Comparison of ENCODE assay signal across 12 cellular contexts in the genomic region with DNA sequence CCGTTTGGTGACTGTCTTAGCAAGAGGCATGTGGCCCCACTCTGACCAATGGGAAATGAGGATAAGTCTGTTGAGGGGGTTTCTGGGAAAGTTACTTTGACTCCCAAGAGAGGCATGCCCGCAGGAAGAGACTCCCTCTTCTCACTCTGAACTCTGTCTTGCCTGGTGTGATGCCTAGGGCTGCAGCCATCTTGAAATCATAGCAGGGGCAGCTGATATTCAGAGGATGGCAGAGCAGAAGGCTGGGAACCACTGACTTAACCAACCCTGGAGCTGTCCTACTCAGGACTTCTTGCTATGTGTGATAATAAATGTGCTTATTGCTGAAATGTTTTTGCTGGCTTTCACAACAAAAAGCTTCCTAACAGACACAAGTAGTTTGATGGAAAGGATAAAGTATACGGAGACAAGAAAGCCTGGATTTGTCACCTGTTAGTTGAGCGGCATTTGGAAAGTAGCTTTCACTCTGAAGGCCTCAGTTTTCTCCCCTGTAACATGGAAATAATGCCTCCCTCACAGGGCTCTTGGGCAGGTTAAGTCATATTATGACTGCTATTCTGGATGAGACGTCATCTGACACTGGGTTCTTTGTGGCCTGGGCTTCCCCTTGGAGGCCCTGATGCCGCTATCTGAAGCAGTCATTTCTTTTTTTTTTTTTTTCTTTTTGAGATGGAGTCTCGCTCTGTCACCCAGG.
DNase-seq lines count a peak whose midpoint lies in the region; ATAC-seq lines count a peak whose summit lies in the region.
"Had no signal": no experiment of that assay in that cellular context is flagged by ENCODE, and none has a peak within 500 bp of the region (broad histone marks: within the 10 kb centered on the region; RNA-seq: fewer than 3 reads in every experiment).

No MANE protein-coding gene starts in this region.

- intact Hi-C loops in activated CD4-positive, alpha-beta T cell treated with anti-CD3 and anti-CD28 coated beads, Interleukin-2, amount 10 ng/mL, durations not matched to agents 24 days and 14 days (cut with micrococcal nuclease), result no loop called here

- ATAC-seq in GM21447 (IDR thresholded peaks at IDR 0.05; ENCODE audit: unreplicated experiment), result peak; percentile 66
- ATAC-seq in HG03378 (IDR thresholded peaks at IDR 0.05; ENCODE audit: unreplicated experiment), result peak; percentile 70

- H3K9me3 Mint-ChIP-seq in activated CD4-positive, alpha-beta T cell treated with anti-CD3 and anti-CD28 coated beads, Interleukin-2, amount 10 ng/mL, durations not matched to agents 24 days and 14 days, result peaks cover 12% of the 10 kb centered on the region

- H3K4me1 Mint-ChIP-seq in activated CD4-positive, alpha-beta T cell treated with anti-CD3 and anti-CD28 coated beads, Interleukin-2, amount 10 ng/mL, durations not matched to agents 24 days and 14 days, result peaks cover 2% of the 10 kb centered on the region

- peak; percentile 62 for DNase-seq in activated CD4-positive, alpha-beta T cell treated with anti-CD3 and anti-CD28 coated beads, Interleukin-2, amount 10 ng/mL, durations not matched to agents 24 days and 14 days
- no peak for DNase-seq in activated CD4-positive, alpha-beta T cell treated with anti-CD3 and anti-CD28 coated beads for 4 hours
- peak; percentile 11 to 32 (median 24) for DNase-seq in stimulated activated CD4-positive, alpha-beta T cell treated with anti-CD3 and anti-CD28 coated beads, TNF-alpha, amount 100 ng/mL, for 48 hours (ENCODE audit: low read depth in 3 of 3)
- no peak for DNase-seq in activated gamma-delta T cell (lab: John Stamatoyannopoulos, UW)
- DNase-seq in HuH-7.5 (ENCODE audit: low spot score), result no peak
- no peak for DNase-seq in DMS79 (lab: John Stamatoyannopoulos, UW)
- DNase-seq: Karpas-422, mammary epithelial cell, NCI-H526 had no signal

- H3K4me3 Mint-ChIP-seq in activated CD4-positive, alpha-beta T cell treated with anti-CD3 and anti-CD28 coated beads, Interleukin-2, amount 10 ng/mL, durations not matched to agents 24 days and 14 days, result no peak overlapping the region
- H3K4me3 Mint-ChIP-seq: dendritic cell treated with granulocyte-macrophage colony-stimulating factor and Interleukin-4, amounts not matched to agents 40 ng/mL and 50 ng/mL, for 4 days had no signal

- H3K36me3 Mint-ChIP-seq in activated CD4-positive, alpha-beta T cell treated with anti-CD3 and anti-CD28 coated beads, Interleukin-2, amount 10 ng/mL, durations not matched to agents 24 days and 14 days (ENCODE audit: low read depth), result no peaks in the 10 kb centered on the region

- peak overlapping the region; percentile 43 for H3K27ac Mint-ChIP-seq in activated CD4-positive, alpha-beta T cell treated with anti-CD3 and anti-CD28 coated beads, Interleukin-2, amount 10 ng/mL, durations not matched to agents 24 days and 14 days
- H3K27ac Mint-ChIP-seq: dendritic cell treated with granulocyte-macrophage colony-stimulating factor and Interleukin-4, amounts not matched to agents 40 ng/mL and 50 ng/mL, for 4 days had no signal

- peaks cover 8% of the 10 kb centered on the region for H3K27me3 Mint-ChIP-seq in activated CD4-positive, alpha-beta T cell treated with anti-CD3 and anti-CD28 coated beads, Interleukin-2, amount 10 ng/mL, durations not matched to agents 24 days and 14 days

Comparison
In these comparisons a context has a peak if more than half of its experiments do, and no peak if none do; other contexts are left out.
1. DNase-seq: peak in activated CD4-positive, alpha-beta T cell treated with anti-CD3 and anti-CD28 coated beads, Interleukin-2, amount 10 ng/mL, durations not matched to agents 24 days and 14 days (single experiment) and stimulated activated CD4-positive, alpha-beta T cell treated with anti-CD3 and anti-CD28 coated beads, TNF-alpha, amount 100 ng/mL, for 48 hours (3 of 3); none in activated CD4-positive, alpha-beta T cell treated with anti-CD3 and anti-CD28 coated beads for 4 hours (0 of 2), activated gamma-delta T cell (single experiment), HuH-7.5 (single experiment) and DMS79 (single experiment).